ENCODE assay signal across 10 cellular contexts in genomic region chr14:103279129-103280025, GRCh38. TPM values are rescaled to one million over a fixed set of nuclear protein-coding genes. Genes with fewer than 3 reads are reported as not detected.
A peak's percentile ranks its signal among the peaks of the same experiment; 100 is the strongest.
DNase-seq lines count a peak whose midpoint lies in the region; ATAC-seq, FAIRE-seq and TF ChIP-seq lines count a peak whose summit lies in the region.
"Had no signal": no experiment of that assay in that cellular context is flagged by ENCODE, and none has a peak within 500 bp of the region (broad histone marks: within the 10 kb centered on the region; RNA-seq: fewer than 3 reads in every experiment).

No MANE protein-coding gene starts in this region.

- H3K9me3 ChIP-seq in mammary epithelial cell (replicated peaks; ENCODE audit: insufficient read depth, low read length) (no peaks in the 10 kb centered on the region), kidney (ENCODE audit: control insufficient read depth in 1 of 2, low read length in 2 of 2) (no peaks in the 10 kb centered on the region), gastrocnemius medialis (no peaks in the 10 kb centered on the region)

- CTCF ChIA-PET in mammary epithelial cell (lab: Charles Lee; ENCODE audit: low non-redundant PET), result no interaction called here

- H3K79me2 ChIP-seq in mammary epithelial cell (ENCODE audit: insufficient read depth, low read length), result no peaks in the 10 kb centered on the region

- H3K4me3 ChIP-seq in H7 (ENCODE audit: insufficient read depth, low read depth, low read length), result peak overlapping the region; percentile 47
- H3K4me3 ChIP-seq in mammary epithelial cell (replicated peaks in 1 of 3; ENCODE audit: insufficient read depth in 1 of 3, low read depth in 2 of 3, low read length in 3 of 3), result peak overlapping the region in 2 of 3 experiments; percentile 20 to 21
- no peak overlapping the region for H3K4me3 ChIP-seq in kidney (ENCODE audit: low read length in 2 of 2)
- H3K4me3 ChIP-seq in gastrocnemius medialis, result peak overlapping the region; percentile 35 to 43 (median 40)
- H3K4me3 ChIP-seq: lung had no signal

- no peak for FAIRE-seq in kidney (lab: Jason Lieb, UNC)

- peak; percentile 43 to 55 for ATAC-seq in gastrocnemius medialis

- peak overlapping the region; percentile 64 for H2AFZ ChIP-seq in mammary epithelial cell (ENCODE audit: low read depth, low read length)

- TF ChIP-seq CTCF in mammary epithelial cell (conservative IDR thresholded peaks at IDR 0.05 in 1 of 2, IDR thresholded peaks at IDR 0.05 in 1 of 2; ENCODE audit: extremely low read depth in 1 of 2, insufficient read depth in 1 of 2, low read depth in 1 of 2, low read length in 2 of 2) (no peak), kidney (IDR thresholded peaks at IDR 0.05; ENCODE audit: borderline replicate concordance, extremely low read depth, insufficient read depth) (no peak), gastrocnemius medialis (IDR thresholded peaks at IDR 0.05 in 4 of 5, conservative IDR thresholded peaks at IDR 0.05 in 1 of 5) (no peak)

- dilution Hi-C loops in mammary epithelial cell (cut with HindIII; ENCODE audit: low sequenced_read_pairs), result loop anchor here (5.0 kb wide), 2 partner anchors 42 to 72 kb away; no protein-coding TSS in a partner anchor

- no peak for TF ChIP-seq POLR2A in gastrocnemius medialis (IDR thresholded peaks at IDR 0.05)

- H3K9ac ChIP-seq in mammary epithelial cell (ENCODE audit: insufficient read depth, low read length) (no peak overlapping the region), kidney (ENCODE audit: low read length in 2 of 2) (no peak overlapping the region)

- H4K20me1 ChIP-seq in mammary epithelial cell (ENCODE audit: insufficient read depth, low read length), result peaks cover under 1% of the 10 kb centered on the region

- no peaks in the 10 kb centered on the region for H3K36me3 ChIP-seq in H7 (replicated peaks; ENCODE audit: control insufficient read depth, insufficient read depth, low read length)
- H3K36me3 ChIP-seq in mammary epithelial cell (ENCODE audit: insufficient read depth, low read length), result no peaks in the 10 kb centered on the region
- no peaks in the 10 kb centered on the region for H3K36me3 ChIP-seq in kidney (ENCODE audit: control insufficient read depth in 1 of 2, insufficient read depth in 2 of 2, low read length in 2 of 2)
- H3K36me3 ChIP-seq in gastrocnemius medialis, result no peaks in the 10 kb centered on the region

- peaks cover 14% of the 10 kb centered on the region for H3K27me3 ChIP-seq in H7 (ENCODE audit: control insufficient read depth, insufficient read depth, low read length)
- H3K27me3 ChIP-seq in mammary epithelial cell (ENCODE audit: insufficient read depth, low read length), result peaks cover 16% of the 10 kb centered on the region
- H3K27me3 ChIP-seq in gastrocnemius medialis, result peaks cover 25 to 43% (median 31%) of the 10 kb centered on the region in 3 donors

- BruUV-seq in mammary epithelial cell (replicated peaks; lab: Mats Ljungman, UMichigan), result no TSS peak

- DNase-seq in H7, result peak; percentile 88
- DNase-seq in mammary epithelial cell, result no peak
- peak; percentile 86 for DNase-seq in kidney
- DNase-seq in gastrocnemius medialis, result peak in 1 of 2 donors; percentile 53
- DNase-seq in epidermal melanocyte (ENCODE audit: insufficient read length, low spot score), result no peak
- DNase-seq in SW 1271 (lab: John Stamatoyannopoulos, UW), result no peak
- DNase-seq in effector CD8-positive, alpha-beta T cell (lab: John Stamatoyannopoulos, UW), result no peak
- no peak for DNase-seq in DMS53 treated with DMSO at 0.1 percent for 48 hours (lab: John Stamatoyannopoulos, UW; ENCODE audit: unreplicated experiment)
- DNase-seq: activated CD4-positive, alpha-beta T cell treated with anti-CD3 and anti-CD28 coated beads, Interleukin-2, amount 50 U/mL, for 1 hour had no signal

- H3K4me1 ChIP-seq in mammary epithelial cell (ENCODE audit: insufficient read depth, low read length) (peaks cover 5% of the 10 kb centered on the region), kidney (ENCODE audit: control insufficient read depth in 1 of 2, insufficient read depth in 1 of 2, low read depth in 1 of 2, low read length in 2 of 2) (peaks cover 0 to 5% of the 10 kb centered on the region in 2 donors), gastrocnemius medialis (peaks cover 26 to 27% of the 10 kb centered on the region in 2 donors)

- peak overlapping the region; percentile 57 for H3K4me2 ChIP-seq in mammary epithelial cell (ENCODE audit: insufficient read depth, low read depth, low read length)

- H3K27ac ChIP-seq in mammary epithelial cell (ENCODE audit: insufficient read depth, low read depth, low read length) (no peak overlapping the region), kidney (ENCODE audit: low read depth in 2 of 2, low read length in 2 of 2) (peak overlapping the region; percentile 34 to 75), gastrocnemius medialis (peak overlapping the region; percentile 65 to 81 (median 70))

- intact Hi-C loops in mammary epithelial cell (cut with micrococcal nuclease), result no loop called here
- intact Hi-C loops in kidney (cut with DNase I), result no loop called here
- intact Hi-C loops in gastrocnemius medialis (cut with DNase I; ENCODE audit: low total_unique reads), result loop anchor here (2.0 kb wide), 1 partner anchor 81 kb away; no protein-coding TSS in a partner anchor

- in situ Hi-C loops in mammary epithelial cell (cut with MboI; ENCODE audit: low sequenced_read_pairs in 2 of 2), result loop anchor here in 1 of 2 donors (10.0 kb wide), 2 partner anchors 175 to 205 kb away; no protein-coding TSS in a partner anchor
- in situ Hi-C loops in gastrocnemius medialis (cut with MboI; ENCODE audit: low sequenced_read_pairs in 4 of 4), result loop anchor here (10.0 to 25.0 kb wide), 4 partner anchors 85 to 192 kb away; partner anchors contain the start of genes EXOC3L4 (in 1 of the 4) and LBHD2 (in 1 of the 4)

- 62% methylated on average over 27 of the region's 103 CpGs for WGBS in mammary epithelial cell (ENCODE audit: low coverage, missing lambda C conversion rate)

RNA-seq across cellular contexts. Expression of gene EIF5, which starts 54.7 kb away (rescaled TPM):
- total RNA-seq in H7 (2014; rRNA removed; shearing (Covaris generic)), result 165 and 167 TPM in 2 replicates
- total RNA-seq in mammary epithelial cell (100 to 1,000 TPM; 142 to 333 TPM), kidney (229 TPM), gastrocnemius medialis (100 to 1,000 TPM; 313 to 538 (median 374) TPM)
- polyA plus RNA-seq in mammary epithelial cell (337 TPM), kidney (ENCODE audit: insufficient read depth, low read depth, low replicate concordance) (91.2 TPM)
- polyA minus RNA-seq in mammary epithelial cell, result 310 TPM

Comparison
In these comparisons a context has a peak if more than half of its experiments do, and no peak if none do; other contexts are left out.
1. DNase-seq: peak in H7 (single experiment) and kidney (single experiment); none in mammary epithelial cell (single experiment), epidermal melanocyte (single experiment), SW 1271 (0 of 2), effector CD8-positive, alpha-beta T cell (single experiment) and DMS53 treated with DMSO at 0.1 percent for 48 hours (single experiment).
2. H3K4me3 ChIP-seq: peak in H7 (single experiment), mammary epithelial cell (2 of 3) and gastrocnemius medialis (4 of 4); none in kidney (0 of 2).